11 cellular contexts compared by ENCODE assay signal in the genomic region with DNA sequence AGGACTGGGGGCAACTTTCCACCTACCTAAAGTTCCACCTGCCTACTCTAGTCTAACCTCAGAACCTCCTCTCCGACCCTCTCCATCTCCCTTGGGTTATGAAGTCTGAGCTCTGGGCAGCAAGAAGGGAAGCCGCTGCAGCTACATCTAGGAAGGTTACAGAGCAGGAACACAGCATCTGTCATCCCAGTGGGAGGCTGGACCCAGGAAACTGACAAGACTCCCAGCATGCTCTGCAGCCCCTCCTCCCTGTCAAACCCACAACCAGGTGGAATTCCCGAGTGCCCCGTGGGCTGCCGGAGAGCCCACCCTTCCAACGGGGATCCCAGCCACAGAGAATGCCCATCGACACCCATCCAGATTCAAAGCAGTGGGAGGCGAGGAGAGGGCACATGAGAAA. TPM values are rescaled to one million over a fixed set of nuclear protein-coding genes. Genes with fewer than 3 reads are reported as not detected.
A peak's percentile ranks its signal among the peaks of the same experiment; 100 is the strongest.
DNase-seq lines count a peak whose midpoint lies in the region; ATAC-seq, FAIRE-seq and TF ChIP-seq lines count a peak whose summit lies in the region.
"Had no signal": no experiment of that assay in that cellular context is flagged by ENCODE, and none has a peak within 500 bp of the region (broad histone marks: within the 10 kb centered on the region; RNA-seq: fewer than 3 reads in every experiment).

No MANE protein-coding gene starts in this region.

- FAIRE-seq in K562 (lab: Jason Lieb, UNC): no peak

- TF ChIP-seq CTCF in K562 (IDR thresholded peaks at IDR 0.05 in 2 of 3, conservative IDR thresholded peaks at IDR 0.05 in 1 of 3; ENCODE audit: insufficient read depth in 2 of 3, low read depth in 1 of 3, low read length in 3 of 3) (no peak), progenitor cell of endocrine pancreas (IDR thresholded peaks at IDR 0.05; ENCODE audit: unreplicated experiment) (no peak)

- no peak overlapping the region for H2AFZ ChIP-seq in K562 (ENCODE audit: low read depth, low read length)

- ATAC-seq in K562 (no peak), GM18873 (IDR thresholded peaks at IDR 0.05; ENCODE audit: low FRiP score, unreplicated experiment) (no peak)

- no peak for DNase-seq in activated CD4-positive, alpha-beta T cell treated with anti-CD3 and anti-CD28 coated beads, Interleukin-2, amount 10 ng/mL, durations not matched to agents 24 days and 14 days
- DNase-seq in activated CD4-positive, alpha-beta T cell treated with anti-CD3 and anti-CD28 coated beads, Interleukin-2, amount 50 U/mL, for 48 hours: no peak
- DNase-seq in K562 (ENCODE audit: extremely low read depth in 1 of 4, low spot score in 3 of 4): no peak
- peak; percentile 14 for DNase-seq in posterior vena cava (ENCODE audit: low spot score)
- no peak for DNase-seq in progenitor cell of endocrine pancreas (ENCODE audit: low spot score, unreplicated experiment)
- DNase-seq in activated CD8-positive, alpha-beta memory T cell treated with anti-CD3 and anti-CD28 coated beads, Interleukin-2, amount 50 U/mL, for 48 hours: no peak
- DNase-seq: kidney glomerular epithelial cell had no signal

- in situ Hi-C loops in K562 (cut with MboI): no loop called here

- TF ChIP-seq RAD21 in Ishikawa (IDR thresholded peaks at IDR 0.05; ENCODE audit: low read depth): no peak
- no peak for TF ChIP-seq RAD21 in K562 (CRISPR knock-in tag; conservative IDR thresholded peaks at IDR 0.05 in 1 of 2, IDR thresholded peaks at IDR 0.05 in 1 of 2)

- TF ChIP-seq POLR2A in K562 (conservative IDR thresholded peaks at IDR 0.05): no peak

- 43% methylated on average over 8 of the region's 8 CpGs for WGBS in K562 (ENCODE audit: insufficient coverage, low coverage, missing lambda C conversion rate)

- H3K27ac ChIP-seq in K562 (ENCODE audit: extremely low read depth, low read depth, low read length): no peak overlapping the region
- H3K27ac ChIP-seq: suprapubic skin had no signal

- no peak overlapping the region for H3K4me3 ChIP-seq in K562

- peaks cover 25% of the 10 kb centered on the region for H3K4me1 Mint-ChIP-seq in activated CD4-positive, alpha-beta T cell treated with anti-CD3 and anti-CD28 coated beads, Interleukin-2, amount 10 ng/mL, durations not matched to agents 24 days and 14 days
- peaks cover 9% of the 10 kb centered on the region for H3K4me1 Mint-ChIP-seq in progenitor cell of endocrine pancreas (ENCODE audit: low read depth)

- no peaks in the 10 kb centered on the region for H3K9me1 ChIP-seq in K562 (ENCODE audit: control insufficient read depth, insufficient read depth, low read length)

- no peak overlapping the region for H3K27ac Mint-ChIP-seq in activated CD4-positive, alpha-beta T cell treated with anti-CD3 and anti-CD28 coated beads, Interleukin-2, amount 10 ng/mL, durations not matched to agents 24 days and 14 days
- H3K27ac Mint-ChIP-seq in progenitor cell of endocrine pancreas: no peak overlapping the region

- peaks cover 22% of the 10 kb centered on the region for H3K27me3 Mint-ChIP-seq in activated CD4-positive, alpha-beta T cell treated with anti-CD3 and anti-CD28 coated beads, Interleukin-2, amount 10 ng/mL, durations not matched to agents 24 days and 14 days
- peaks cover 67% of the 10 kb centered on the region for H3K27me3 Mint-ChIP-seq in progenitor cell of endocrine pancreas

- peaks cover 7% of the 10 kb centered on the region for H3K36me3 Mint-ChIP-seq in activated CD4-positive, alpha-beta T cell treated with anti-CD3 and anti-CD28 coated beads, Interleukin-2, amount 10 ng/mL, durations not matched to agents 24 days and 14 days (ENCODE audit: low read depth)
- no peaks in the 10 kb centered on the region for H3K36me3 Mint-ChIP-seq in progenitor cell of endocrine pancreas (ENCODE audit: insufficient read depth)

- no peaks in the 10 kb centered on the region for H3K9me3 Mint-ChIP-seq in activated CD4-positive, alpha-beta T cell treated with anti-CD3 and anti-CD28 coated beads, Interleukin-2, amount 10 ng/mL, durations not matched to agents 24 days and 14 days
- no peaks in the 10 kb centered on the region for H3K9me3 Mint-ChIP-seq in progenitor cell of endocrine pancreas (ENCODE audit: low read depth)

- H4K20me1 ChIP-seq in K562 (replicated peaks; ENCODE audit: control insufficient read depth, insufficient read depth, low read length): peaks cover 5% of the 10 kb centered on the region

- no peaks in the 10 kb centered on the region for H3K9me3 ChIP-seq in K562 (replicated peaks; ENCODE audit: control insufficient read depth, insufficient read depth, low read depth, low read length)
- H3K9me3 ChIP-seq: suprapubic skin had no signal

- POLR2A ChIA-PET in K562 (lab: Yijun Ruan, JAX): interaction anchor here (0.6 to 2.0 kb wide), 3 partner anchors 9 to 135 kb away, joined by 3 to 10 read pairs (median 9); no protein-coding TSS in a partner anchor

- TF ChIP-seq EP300 in Ishikawa (IDR thresholded peaks at IDR 0.05; ENCODE audit: borderline replicate concordance): no peak
- no peak for TF ChIP-seq EP300 in K562 (IDR thresholded peaks at IDR 0.05; ENCODE audit: low read length)

- BruUV-seq in K562 (replicated peaks; lab: Mats Ljungman, UMichigan): TSS peak; percentile 38

- H3K36me3 ChIP-seq in K562 (ENCODE audit: control insufficient read depth, insufficient read depth, low read length): no peaks in the 10 kb centered on the region
- H3K36me3 ChIP-seq: suprapubic skin had no signal

- no peak overlapping the region for H3K4me2 ChIP-seq in K562 (ENCODE audit: insufficient read depth, low read length)

- intact Hi-C loops in activated CD4-positive, alpha-beta T cell treated with anti-CD3 and anti-CD28 coated beads, Interleukin-2, amount 10 ng/mL, durations not matched to agents 24 days and 14 days (cut with micrococcal nuclease): loop anchor here (5.0 kb wide), 1 partner anchor 360 kb away; the partner anchor contains the start of genes RNFT2 and SPRING1
- intact Hi-C loops in K562 (cut with micrococcal nuclease): no loop called here
- intact Hi-C loops in posterior vena cava (cut with DNase I): no loop called here

- CTCF ChIA-PET in K562 (lab: Yijun Ruan, JAX; ENCODE audit: low intra/inter-chr PET ratio): no interaction called here

- peaks cover 2 to 17% of the 10 kb centered on the region in 2 experiments; a peak in 3 of 5 replicates for H3K27me3 ChIP-seq in K562 (ENCODE audit: control insufficient read depth in 2 of 2, insufficient read depth in 2 of 2, low read length in 2 of 2)

- H3K9ac ChIP-seq in K562 (ENCODE audit: insufficient read depth in 1 of 2, low read depth in 2 of 2, low read length in 2 of 2): peak overlapping the region in 1 of 2 experiments; percentile 83; a peak in 2 of 4 replicates

- H3K4me1 ChIP-seq in K562 (replicated peaks in 1 of 2; ENCODE audit: control insufficient read depth in 2 of 2, insufficient read depth in 2 of 2, low read length in 2 of 2): peaks cover 10 to 33% of the 10 kb centered on the region in 2 experiments

- peak overlapping the region; percentile 82 for H3K4me3 Mint-ChIP-seq in activated CD4-positive, alpha-beta T cell treated with anti-CD3 and anti-CD28 coated beads, Interleukin-2, amount 10 ng/mL, durations not matched to agents 24 days and 14 days
- H3K4me3 Mint-ChIP-seq in progenitor cell of endocrine pancreas (ENCODE audit: low read depth): no peak overlapping the region

- peaks cover 32% of the 10 kb centered on the region for H3K79me2 ChIP-seq in K562 (ENCODE audit: control insufficient read depth, insufficient read depth, low read length)

TF ChIP-seq in Ishikawa, 13 proteins besides CTCF, POLR2A, EP300 and RAD21 (continues in another document):
- TF ChIP-seq ZBTB7A (IDR thresholded peaks at IDR 0.05; ENCODE audit: low read depth) (0 out of 2 replicates have a peak, but pooled peaks have one; percentile 36), YY1 (IDR thresholded peaks at IDR 0.05; ENCODE audit: low read depth) (no peak), TEAD4 (IDR thresholded peaks at IDR 0.05) (no peak), CREB1 (IDR thresholded peaks at IDR 0.05; ENCODE audit: low read depth) (no peak)

TF ChIP-seq in K562, 482 proteins besides CTCF, POLR2A, EP300 and RAD21:
- TF ChIP-seq HNRNPUL1 (IDR thresholded peaks at IDR 0.05; ENCODE audit: low read length): no peak

RNA-seq across cellular contexts. Expression of gene TESC, which starts 2.1 kb away (rescaled TPM):
- 61.6 and 62.6 TPM in 2 replicates for total RNA-seq in activated CD4-positive, alpha-beta T cell treated with anti-CD3 and anti-CD28 coated beads, Interleukin-2, amount 10 ng/mL, durations not matched to agents 24 days and 14 days
- total RNA-seq in K562 (2011; cell fraction: chromatin; rRNA removed; ENCODE audit: low replicate concordance): 16.2 and 42.2 TPM in 2 replicates
- total RNA-seq in K562 (2011; cell fraction: nucleolus; rRNA removed): 30.9 and 35.9 TPM in 2 replicates
- total RNA-seq in K562 (2011; cell fraction: nucleoplasm; rRNA removed): 12.6 and 19.2 TPM in 2 replicates
- 25.2 and 30.4 TPM in 2 replicates for total RNA-seq in K562 (2014; rRNA removed)
- total RNA-seq in K562 (2014; rRNA removed; fragmentation: Illumina TruSeq; extraction: Trizol): 11.5 and 13.4 TPM in 2 replicates
- total RNA-seq in K562 (2015; rRNA removed; fragmentation: Illumina TruSeq; extraction: Trizol): 11.6 and 12.6 TPM in 2 replicates
- 28.9 and 31.6 TPM in 2 replicates for total RNA-seq in K562 (2021)
- 21.7 and 25.3 TPM in 2 replicates for polyA plus RNA-seq in K562 (2011; rRNA removed)
- polyA plus RNA-seq in K562 (2011; cell fraction: cytosol; rRNA removed): 27.4 and 44.2 TPM in 2 replicates
- polyA plus RNA-seq in K562 (2011; cell fraction: nucleus; rRNA removed): 24.7 and 34.1 TPM in 2 replicates
- polyA plus RNA-seq in K562 (2012): 14.6 and 21.7 TPM in 2 replicates
- polyA plus RNA-seq in K562 (2014; fragmentation: Illumina TruSeq; extraction: Trizol): 17.8 and 20.7 TPM in 2 replicates
- 1 to 10 TPM in 1 of 2 experiments, under 1 TPM in 1; 0.96 to 2.0 TPM for polyA plus RNA-seq in K562 (2014; fragmentation: Nextera tagmentation; extraction: Ambion mirVana)
- polyA plus RNA-seq in K562 (2014; rRNA removed): 31.8 and 32.9 TPM in 2 replicates
- 9.3 and 10.6 TPM in 2 replicates for polyA minus RNA-seq in K562 (2011; rRNA and poly(A)+ RNA removed)
- polyA minus RNA-seq in K562 (2011; cell fraction: cytosol; rRNA and poly(A)+ RNA removed): 7.7 and 8.3 TPM in 2 replicates
- 18.8 and 20.2 TPM in 2 replicates for polyA minus RNA-seq in K562 (2011; cell fraction: nucleus; rRNA and poly(A)+ RNA removed)
- total RNA-seq in posterior vena cava: 1 to 10 TPM; 3.0 to 5.8 TPM
- total RNA-seq in progenitor cell of endocrine pancreas: 1.6 and 3.7 TPM in 2 replicates
- total RNA-seq: M059J had no signal
